Comparison of ENCODE assay signal across 27 cellular contexts in genomic region chr6:84260926-84261325, GRCh38.
"Had no signal": no experiment of that assay in that cellular context is flagged by ENCODE, and none has a peak within 500 bp of the region (broad histone marks: within the 10 kb centered on the region; RNA-seq: fewer than 3 reads in every experiment).

No MANE protein-coding gene starts in this region.

- H3K36me3 ChIP-seq: brain microvascular endothelial cell, MG63, SJCRH30 had no signal

- H3K27me3 ChIP-seq: brain microvascular endothelial cell, MG63, SJCRH30 had no signal

- FAIRE-seq: TTC549 had no signal

- H3K9me3 ChIP-seq: MG63, SJCRH30 had no signal

- H3K27ac ChIP-seq: brain microvascular endothelial cell, SJCRH30, SK-N-MC had no signal

- H3K4me3 ChIP-seq: MG63, SJCRH30, SK-N-MC had no signal

- DNase-seq: activated CD4-positive, alpha-beta T cell treated with anti-CD3 and anti-CD28 coated beads, Interleukin-2, amount 10 ng/mL, durations not matched to agents 24 days and 14 days; activated CD4-positive, alpha-beta T cell treated with anti-CD3 and anti-CD28 coated beads, Interleukin-2, amount 50 U/mL, for 4 hours; activated CD8-positive, alpha-beta T cell treated with anti-CD3 and anti-CD28 coated beads for 36 hours; activated effector memory CD4-positive, alpha-beta T cell treated with anti-CD3 and anti-CD28 coated beads, Interleukin-2, amount 50 U/mL, for 16 hours; activated naive CD4-positive, alpha-beta T cell; activated naive CD4-positive, alpha-beta T cell treated with anti-CD3 and anti-CD28 coated beads, Interleukin-2, amount 50 U/mL, for 16 hours; activated naive CD8-positive, alpha-beta T cell treated with anti-CD3 and anti-CD28 coated beads for 36 hours; activated T-cell treated with anti-CD3 and anti-CD28 coated beads, Interleukin-2, amount 50 U/mL, for 1 hour; activated T-cell treated with anti-CD3 and anti-CD28 coated beads, Interleukin-2, amount 50 U/mL, for 72 hours; amniotic stem cell; aorta; brain microvascular endothelial cell; MG63; NCI-H1048; NCI-H1436 treated with DMSO at 0.1 percent for 48 hours; NCI-H1694 treated with DMSO at 0.1 percent for 48 hours; NCI-H2029; NCI-H2171 treated with DMSO at 0.1 percent for 48 hours; NCI-H2227 treated with DMSO at 0.1 percent for 48 hours; NCI-H69; SHP77; T1000 had no signal

- ATAC-seq: activated CD8-positive, alpha-beta T cell treated with anti-CD3 and anti-CD28 coated beads for 36 hours; activated T-cell treated with anti-CD3 and anti-CD28 coated beads, Interleukin-2, amount 50 U/mL, for 72 hours; activated T-helper 17 cell treated with anti-CD3 and anti-CD28 coated beads, Interleukin-2, amount 50 U/mL, for 72 hours; Panc1 had no signal
